In genomic region chr1:200708161-200708560, GRCh38 we compare ENCODE assay signal across 32 cellular contexts.
"Had no signal": no experiment of that assay in that cellular context is flagged by ENCODE, and none has a peak within 500 bp of the region (broad histone marks: within the 10 kb centered on the region; RNA-seq: fewer than 3 reads in every experiment).

No MANE protein-coding gene starts in this region.

- H3K4me3 ChIP-seq: MG63 had no signal

- H3K36me3 ChIP-seq: MG63 had no signal

- H3K9ac ChIP-seq: KMS-11 had no signal

- H3K27me3 ChIP-seq: MG63 had no signal

- H3K4me2 ChIP-seq: KMS-11 had no signal

- H3K9me3 ChIP-seq: MG63 had no signal

- H3K27ac ChIP-seq: KMS-11 had no signal

- DNase-seq: Karpas-422, Kasumi-1, MG63, MV-4-11, NCI-H1048, NCI-H1092, NCI-H1092 treated with DMSO at 0.1 percent for 48 hours, NCI-H1105, NCI-H1105 treated with DMSO at 0.1 percent for 48 hours, NCI-H1417, NCI-H1417 treated with DMSO at 0.1 percent for 48 hours, NCI-H1436, NCI-H1436 treated with DMSO at 0.1 percent for 48 hours, NCI-H146, NCI-H1694, NCI-H187, NCI-H187 treated with DMSO at 0.1 percent for 48 hours, NCI-H1930, NCI-H2029, NCI-H2029 treated with DMSO at 0.1 percent for 48 hours, NCI-H2081, NCI-H2081 treated with DMSO at 0.1 percent for 48 hours, NCI-H2107, NCI-H2171, NCI-H2171 treated with DMSO at 0.1 percent for 48 hours, NCI-H2227 treated with DMSO at 0.1 percent for 48 hours, NCI-H345, NCI-H446, NCI-H446 treated with DMSO at 0.1 percent for 48 hours, NCI-H510A, NCI-H510A treated with DMSO at 0.1 percent for 48 hours had no signal
